Comparison of ENCODE assay signal across 22 cellular contexts in the genomic region with DNA sequence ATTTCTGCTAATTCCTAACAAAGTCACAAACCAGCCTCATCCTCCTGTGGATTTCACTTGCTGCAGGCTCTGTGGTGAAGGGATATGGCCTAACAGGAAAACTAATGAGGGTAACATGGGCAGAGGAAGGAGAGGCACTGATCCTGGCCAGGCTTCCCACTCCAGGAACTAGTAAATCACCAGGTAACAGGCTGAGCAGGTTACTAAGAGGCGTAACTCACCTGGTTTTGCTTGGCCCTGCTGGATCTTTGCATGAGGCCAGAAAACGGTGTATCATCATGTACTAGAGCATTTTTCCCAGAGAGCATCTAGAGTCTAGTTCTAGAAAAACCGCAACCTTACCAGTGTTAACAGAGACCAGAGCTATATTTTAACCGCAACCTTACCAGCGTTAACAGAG. TPM values are rescaled to one million over a fixed set of nuclear protein-coding genes. Genes with fewer than 3 reads are reported as not detected.
"Had no signal": no experiment of that assay in that cellular context is flagged by ENCODE, and none has a peak within 500 bp of the region (broad histone marks: within the 10 kb centered on the region; RNA-seq: fewer than 3 reads in every experiment).

No MANE protein-coding gene starts in this region.

- H3K36me3 ChIP-seq: left lung, right lobe of liver, stomach, transverse colon had no signal

- H3K9me3 ChIP-seq: left lung, right lobe of liver, stomach, transverse colon had no signal

- H3K4me2 ChIP-seq: hepatocyte had no signal

- H3K4me3 ChIP-seq: hepatocyte, left lung, right lobe of liver, skin epidermis, stomach, transverse colon had no signal

- H3K4me3 Mint-ChIP-seq: activated naive CD8-positive, alpha-beta T cell treated with anti-CD3 and anti-CD28 coated beads, Interleukin-2, amount 10 ng/mL, durations not matched to agents 7 days and 5 days; immature natural killer cell; stimulated activated memory B cell treated with anti-CD40 and anti-IgM and Interleukin-4, amounts not matched to agents 10 μg/mL and 1 μg/mL and 100 μg/mL, for 72 hours had no signal

- H3K27me3 ChIP-seq: hepatocyte, left lung, right lobe of liver, stomach, transverse colon had no signal

- H2AFZ ChIP-seq: hepatocyte had no signal

- ATAC-seq: left lung; right lobe of liver; stimulated activated memory B cell treated with anti-CD40 and anti-IgM and Interleukin-4, amounts not matched to agents 10 μg/mL and 1 μg/mL and 100 μg/mL, for 72 hours had no signal

- H3K27me3 Mint-ChIP-seq: activated naive CD8-positive, alpha-beta T cell treated with anti-CD3 and anti-CD28 coated beads, Interleukin-2, amount 10 ng/mL, durations not matched to agents 7 days and 5 days had no signal

- H3K27ac Mint-ChIP-seq: activated naive CD8-positive, alpha-beta T cell treated with anti-CD3 and anti-CD28 coated beads, Interleukin-2, amount 10 ng/mL, durations not matched to agents 7 days and 5 days; activated T-helper 2 cell treated with anti-CD3 and anti-CD28 coated beads, Interferon-gamma antibody, Interleukin-2, Interleukin-4, amounts not matched to agents 10 μg/mL and 5 μg/mL and 100 μg/mL, durations not matched to agents 14 hours and 24 hours and 36 hours; immature natural killer cell; stimulated activated memory B cell treated with anti-CD40 and anti-IgM and Interleukin-4, amounts not matched to agents 10 μg/mL and 1 μg/mL and 100 μg/mL, for 72 hours had no signal

- H3K27ac ChIP-seq: hepatocyte, left lung, right lobe of liver, stomach, transverse colon had no signal

- H3K9me3 Mint-ChIP-seq: activated naive CD8-positive, alpha-beta T cell treated with anti-CD3 and anti-CD28 coated beads, Interleukin-2, amount 10 ng/mL, durations not matched to agents 7 days and 5 days; activated T-helper 2 cell treated with anti-CD3 and anti-CD28 coated beads, Interferon-gamma antibody, Interleukin-2, Interleukin-4, amounts not matched to agents 10 μg/mL and 5 μg/mL and 100 μg/mL, durations not matched to agents 14 hours and 24 hours and 36 hours; stimulated activated memory B cell treated with anti-CD40 and anti-IgM and Interleukin-4, amounts not matched to agents 10 μg/mL and 1 μg/mL and 100 μg/mL, for 72 hours had no signal

- H3K79me2 ChIP-seq: hepatocyte had no signal

- DNase-seq: activated CD4-positive, alpha-beta T cell treated with anti-CD3 and anti-CD28 coated beads for 48 hours; activated CD4-positive, CD25-positive, alpha-beta regulatory T cell; activated naive CD4-positive, alpha-beta T cell treated with Interleukin-2 at 50 U/mL for 16 hours; activated naive CD8-positive, alpha-beta T cell treated with anti-CD3 and anti-CD28 coated beads, Interleukin-2, amount 10 ng/mL, durations not matched to agents 7 days and 5 days; activated T-cell treated with anti-CD3 and anti-CD28 coated beads, Interleukin-2, amount 50 U/mL, for 1 hour; amygdala; cerebellar nuclear complex; cortex of kidney; foreskin melanocyte; immature natural killer cell; kidney glomerular epithelial cell; left lung; mammary epithelial cell; occipital lobe; right lobe of liver; stomach; transverse colon had no signal

- H3K4me1 Mint-ChIP-seq: immature natural killer cell; stimulated activated memory B cell treated with anti-CD40 and anti-IgM and Interleukin-4, amounts not matched to agents 10 μg/mL and 1 μg/mL and 100 μg/mL, for 72 hours had no signal

- H3K36me3 Mint-ChIP-seq: immature natural killer cell; stimulated activated memory B cell treated with anti-CD40 and anti-IgM and Interleukin-4, amounts not matched to agents 10 μg/mL and 1 μg/mL and 100 μg/mL, for 72 hours had no signal

RNA-seq across cellular contexts. Expression of gene DPP4, which starts 43.7 kb away (rescaled TPM):
- polyA plus RNA-seq: neural cell had no signal
